Comparison of ENCODE assay signal across 16 cellular contexts in genomic region chr18:7561907-7562460, GRCh38.
"Had no signal": no experiment of that assay in that cellular context is flagged by ENCODE, and none has a peak within 500 bp of the region (broad histone marks: within the 10 kb centered on the region; RNA-seq: fewer than 3 reads in every experiment).

No MANE protein-coding gene starts in this region.

- H3K36me3 Mint-ChIP-seq: activated naive CD8-positive, alpha-beta T cell treated with anti-CD3 and anti-CD28 coated beads for 36 hours; natural killer cell had no signal

- H3K27ac ChIP-seq: brain microvascular endothelial cell, suprapubic skin, upper lobe of right lung had no signal

- H3K4me3 Mint-ChIP-seq: activated naive CD8-positive, alpha-beta T cell treated with anti-CD3 and anti-CD28 coated beads for 36 hours; activated T-helper 1 cell treated with anti-CD3 and anti-CD28 coated beads, Interleukin-12 subunit alpha, Interleukin-12 subunit beta, Interleukin-2, Interleukin-4 antibody, amounts not matched to agents 30 ng/mL and 10 ng/mL and 1 ng/mL, durations not matched to agents 14 hours and 24 hours and 36 hours; natural killer cell; T-helper 2 cell treated with Interferon-gamma antibody and Interleukin-4, amounts not matched to agents 5 μg/mL and 100 μg/mL, for 36 hours had no signal

- H3K4me3 ChIP-seq: esophagus squamous epithelium, suprapubic skin, upper lobe of right lung had no signal

- H3K27ac Mint-ChIP-seq: activated naive CD8-positive, alpha-beta T cell treated with anti-CD3 and anti-CD28 coated beads for 36 hours; activated T-helper 1 cell treated with anti-CD3 and anti-CD28 coated beads, Interleukin-12 subunit alpha, Interleukin-12 subunit beta, Interleukin-2, Interleukin-4 antibody, amounts not matched to agents 30 ng/mL and 10 ng/mL and 1 ng/mL, durations not matched to agents 14 hours and 24 hours and 36 hours; natural killer cell; T-helper 2 cell treated with Interferon-gamma antibody and Interleukin-4, amounts not matched to agents 5 μg/mL and 100 μg/mL, for 36 hours had no signal

- ATAC-seq: activated CD4-positive, CD25-positive, alpha-beta regulatory T cell treated with anti-CD3 and anti-CD28 coated beads, Interleukin-2, amount 50 U/mL, for 24 hours; natural killer cell; stimulated activated naive CD8-positive, alpha-beta T cell treated with anti-CD3 and anti-CD28 coated beads, Interleukin-15, Interleukin-2, amounts not matched to agents 100 U/mL and 50 U/mL, for 24 hours; upper lobe of right lung had no signal

- H3K27me3 ChIP-seq: brain microvascular endothelial cell, upper lobe of right lung had no signal

- H3K9me3 Mint-ChIP-seq: activated naive CD8-positive, alpha-beta T cell treated with anti-CD3 and anti-CD28 coated beads for 36 hours; activated T-helper 1 cell treated with anti-CD3 and anti-CD28 coated beads, Interleukin-12 subunit alpha, Interleukin-12 subunit beta, Interleukin-2, Interleukin-4 antibody, amounts not matched to agents 30 ng/mL and 10 ng/mL and 1 ng/mL, durations not matched to agents 14 hours and 24 hours and 36 hours; natural killer cell; T-helper 2 cell treated with Interferon-gamma antibody and Interleukin-4, amounts not matched to agents 5 μg/mL and 100 μg/mL, for 36 hours had no signal

- DNase-seq: activated CD4-positive, alpha-beta T cell treated with anti-CD3 and anti-CD28 coated beads, Interleukin-2, amount 50 U/mL, for 1 hour; activated naive CD8-positive, alpha-beta T cell treated with anti-CD3 and anti-CD28 coated beads for 36 hours; brain microvascular endothelial cell; esophagus squamous epithelium; mammary epithelial cell; natural killer cell; posterior cingulate gyrus; small intestine; stimulated activated CD4-positive, alpha-beta T cell treated with anti-CD3 and anti-CD28 coated beads, Interleukin-4, amount 100 ng/mL, for 4 hours; stimulated activated CD8-positive, alpha-beta memory T cell treated with anti-CD3 and anti-CD28 coated beads, Interleukin-4, amount 100 ng/mL, for 48 hours; stimulated activated naive CD8-positive, alpha-beta T cell treated with anti-CD3 and anti-CD28 coated beads, Interleukin-15, Interleukin-2, amounts not matched to agents 100 U/mL and 50 U/mL, for 24 hours; upper lobe of right lung had no signal

- H3K9me3 ChIP-seq: esophagus squamous epithelium, suprapubic skin, upper lobe of right lung had no signal

- H3K36me3 ChIP-seq: brain microvascular endothelial cell, esophagus squamous epithelium, suprapubic skin, upper lobe of right lung had no signal

- FAIRE-seq: small intestine had no signal

- H3K4me1 Mint-ChIP-seq: activated naive CD8-positive, alpha-beta T cell treated with anti-CD3 and anti-CD28 coated beads for 36 hours had no signal
